Comparison of ENCODE assay signal across 1 cellular context in the genomic region with DNA sequence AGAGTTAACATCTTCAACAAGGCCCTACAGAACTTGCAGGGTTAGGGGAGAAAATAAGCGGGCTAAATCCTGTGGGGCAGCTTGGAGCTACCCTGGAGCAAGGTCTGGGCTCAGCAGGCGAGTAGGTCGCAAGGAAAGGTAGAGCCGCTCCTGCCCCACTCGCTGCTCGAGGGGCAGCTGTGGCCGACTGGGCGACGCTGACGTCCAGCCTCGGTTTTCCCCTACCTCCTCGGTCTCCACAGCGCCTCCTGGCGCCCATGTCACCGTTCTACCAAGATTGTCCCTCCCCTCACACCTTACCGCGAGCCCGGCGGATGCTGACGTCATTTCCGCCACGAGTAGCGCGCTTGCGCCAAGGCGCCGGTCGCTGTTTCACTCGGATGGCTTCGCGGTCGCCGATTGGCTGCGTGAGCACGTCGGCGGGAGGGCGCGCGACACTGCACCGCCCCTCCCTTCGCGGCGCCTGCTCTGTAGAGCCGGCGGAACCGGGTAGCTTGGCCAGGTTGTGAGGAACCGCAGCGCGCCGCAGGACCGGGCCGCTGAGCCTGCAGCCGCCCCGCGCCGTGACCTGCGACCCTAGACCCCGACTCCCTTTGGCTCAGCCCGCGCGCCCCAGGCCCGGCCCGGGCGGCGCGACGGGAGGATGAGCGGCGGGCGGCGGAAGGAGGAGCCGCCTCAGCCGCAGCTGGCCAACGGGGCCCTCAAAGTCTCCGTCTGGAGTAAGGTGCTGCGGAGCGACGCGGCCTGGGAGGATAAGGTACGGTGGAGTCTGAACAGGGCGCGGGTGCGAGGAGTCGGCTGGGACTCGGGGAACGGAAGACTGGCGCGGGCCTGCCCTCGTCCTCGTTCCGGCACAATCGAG.
TF ChIP-seq lines count a peak whose summit lies in the region.

RAB5IF (plus strand) TSS at position 471 of the 862 bp plus-strand sequence; CDS start at position 644, 173 bp downstream.

TF ChIP-seq in HEK293, 187 proteins besides CTCF, POLR2A, EP300 and RAD21 (continued from another document and continues in another):
- TF ChIP-seq BCL6B (tag by site-specific recombination; IDR thresholded peaks at IDR 0.05) (no peak), ZNF529 (tag by site-specific recombination; IDR thresholded peaks at IDR 0.05; ENCODE audit: insufficient replicate concordance) (no peak), ZNF791 (tag by site-specific recombination; IDR thresholded peaks at IDR 0.05) (no peak), ZBTB7A (tag by site-specific recombination; IDR thresholded peaks at IDR 0.05; ENCODE audit: low read depth) (no peak), ZNF776 (tag by site-specific recombination; IDR thresholded peaks at IDR 0.05; ENCODE audit: borderline replicate concordance) (no peak), ZNF501 (tag by site-specific recombination; IDR thresholded peaks at IDR 0.05) (no peak; the same call in 1 of the 2 replicates), ZBTB21 (tag by site-specific recombination; IDR thresholded peaks at IDR 0.05) (peak; percentile 88), ZNF292 (tag by site-specific recombination; IDR thresholded peaks at IDR 0.05; ENCODE audit: borderline replicate concordance, low read depth) (no peak), ZNF174 (tag by site-specific recombination; IDR thresholded peaks at IDR 0.05) (no peak), ZBTB8A (tag by site-specific recombination; IDR thresholded peaks at IDR 0.05) (peak; percentile 37), ZNF155 (tag by site-specific recombination; IDR thresholded peaks at IDR 0.05) (no peak), ZIC2 (tag by site-specific recombination; IDR thresholded peaks at IDR 0.05) (no peak), MYNN (tag by site-specific recombination; IDR thresholded peaks at IDR 0.05; ENCODE audit: borderline replicate concordance) (no peak), SP3 (tag by site-specific recombination; IDR thresholded peaks at IDR 0.05) (peak; percentile 85), SALL2 (tag by site-specific recombination; IDR thresholded peaks at IDR 0.05; ENCODE audit: borderline replicate concordance) (no peak), ZNF837 (tag by site-specific recombination; IDR thresholded peaks at IDR 0.05) (no peak), ZNF560 (tag by site-specific recombination; IDR thresholded peaks at IDR 0.05; ENCODE audit: borderline replicate concordance) (no peak), PATZ1 (tag by site-specific recombination; IDR thresholded peaks at IDR 0.05) (peak; percentile 50), ZNF596 (tag by site-specific recombination; IDR thresholded peaks at IDR 0.05) (no peak), ZSCAN30 (tag by site-specific recombination; IDR thresholded peaks at IDR 0.05) (peak; percentile 62), ZNF654 (tag by site-specific recombination; IDR thresholded peaks at IDR 0.05; ENCODE audit: low read depth) (peak; percentile 41), ZNF600 (tag by site-specific recombination; IDR thresholded peaks at IDR 0.05) (no peak; the same call in 1 of the 2 replicates), ZNF169 (tag by site-specific recombination; IDR thresholded peaks at IDR 0.05) (no peak), ZNF324 (tag by site-specific recombination; IDR thresholded peaks at IDR 0.05) (peak; percentile 93), ZNF23 (tag by site-specific recombination; IDR thresholded peaks at IDR 0.05; ENCODE audit: borderline replicate concordance) (no peak), ZNF266 (tag by site-specific recombination; IDR thresholded peaks at IDR 0.05; ENCODE audit: low read depth) (no peak), ZNF146 (tag by site-specific recombination; IDR thresholded peaks at IDR 0.05) (0 out of 2 replicates have a peak, but pooled peaks have one; percentile 15), ZNF274 (IDR thresholded peaks at IDR 0.05; ENCODE audit: low read length) (no peak), ZNF274 (tag by site-specific recombination; IDR thresholded peaks at IDR 0.05; ENCODE audit: borderline replicate concordance) (no peak), KLF16 (tag by site-specific recombination; IDR thresholded peaks at IDR 0.05) (no peak), ZNF670 (tag by site-specific recombination; IDR thresholded peaks at IDR 0.05; ENCODE audit: low read depth) (no peak), ZNF544 (tag by site-specific recombination; IDR thresholded peaks at IDR 0.05) (no peak), KLF10 (tag by site-specific recombination; IDR thresholded peaks at IDR 0.05) (peak; percentile 31; the same call in 1 of the 2 replicates), ZNF530 (tag by site-specific recombination; IDR thresholded peaks at IDR 0.05; ENCODE audit: low read depth) (no peak), BCL11B (tag by site-specific recombination; IDR thresholded peaks at IDR 0.05; ENCODE audit: low read depth) (no peak), GLIS1 (tag by site-specific recombination; IDR thresholded peaks at IDR 0.05) (peak; percentile 50), ZNF10 (tag by site-specific recombination; IDR thresholded peaks at IDR 0.05) (no peak), ZFP3 (tag by site-specific recombination; IDR thresholded peaks at IDR 0.05; ENCODE audit: low read depth) (no peak), ZNF423 (tag by site-specific recombination; IDR thresholded peaks at IDR 0.05) (no peak), ZNF214 (tag by site-specific recombination; IDR thresholded peaks at IDR 0.05; ENCODE audit: borderline replicate concordance) (no peak), GFI1B (tag by site-specific recombination; IDR thresholded peaks at IDR 0.05) (no peak)
- TF ChIP-seq, protein P1, sequence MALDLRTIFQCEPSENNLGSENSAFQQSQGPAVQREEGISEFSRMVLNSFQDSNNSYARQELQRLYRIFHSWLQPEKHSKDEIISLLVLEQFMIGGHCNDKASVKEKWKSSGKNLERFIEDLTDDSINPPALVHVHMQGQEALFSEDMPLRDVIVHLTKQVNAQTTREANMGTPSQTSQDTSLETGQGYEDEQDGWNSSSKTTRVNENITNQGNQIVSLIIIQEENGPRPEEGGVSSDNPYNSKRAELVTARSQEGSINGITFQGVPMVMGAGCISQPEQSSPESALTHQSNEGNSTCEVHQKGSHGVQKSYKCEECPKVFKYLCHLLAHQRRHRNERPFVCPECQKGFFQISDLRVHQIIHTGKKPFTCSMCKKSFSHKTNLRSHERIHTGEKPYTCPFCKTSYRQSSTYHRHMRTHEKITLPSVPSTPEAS (tag by site-specific recombination; IDR thresholded peaks at IDR 0.05), result no peak
- TF ChIP-seq, protein P2, sequence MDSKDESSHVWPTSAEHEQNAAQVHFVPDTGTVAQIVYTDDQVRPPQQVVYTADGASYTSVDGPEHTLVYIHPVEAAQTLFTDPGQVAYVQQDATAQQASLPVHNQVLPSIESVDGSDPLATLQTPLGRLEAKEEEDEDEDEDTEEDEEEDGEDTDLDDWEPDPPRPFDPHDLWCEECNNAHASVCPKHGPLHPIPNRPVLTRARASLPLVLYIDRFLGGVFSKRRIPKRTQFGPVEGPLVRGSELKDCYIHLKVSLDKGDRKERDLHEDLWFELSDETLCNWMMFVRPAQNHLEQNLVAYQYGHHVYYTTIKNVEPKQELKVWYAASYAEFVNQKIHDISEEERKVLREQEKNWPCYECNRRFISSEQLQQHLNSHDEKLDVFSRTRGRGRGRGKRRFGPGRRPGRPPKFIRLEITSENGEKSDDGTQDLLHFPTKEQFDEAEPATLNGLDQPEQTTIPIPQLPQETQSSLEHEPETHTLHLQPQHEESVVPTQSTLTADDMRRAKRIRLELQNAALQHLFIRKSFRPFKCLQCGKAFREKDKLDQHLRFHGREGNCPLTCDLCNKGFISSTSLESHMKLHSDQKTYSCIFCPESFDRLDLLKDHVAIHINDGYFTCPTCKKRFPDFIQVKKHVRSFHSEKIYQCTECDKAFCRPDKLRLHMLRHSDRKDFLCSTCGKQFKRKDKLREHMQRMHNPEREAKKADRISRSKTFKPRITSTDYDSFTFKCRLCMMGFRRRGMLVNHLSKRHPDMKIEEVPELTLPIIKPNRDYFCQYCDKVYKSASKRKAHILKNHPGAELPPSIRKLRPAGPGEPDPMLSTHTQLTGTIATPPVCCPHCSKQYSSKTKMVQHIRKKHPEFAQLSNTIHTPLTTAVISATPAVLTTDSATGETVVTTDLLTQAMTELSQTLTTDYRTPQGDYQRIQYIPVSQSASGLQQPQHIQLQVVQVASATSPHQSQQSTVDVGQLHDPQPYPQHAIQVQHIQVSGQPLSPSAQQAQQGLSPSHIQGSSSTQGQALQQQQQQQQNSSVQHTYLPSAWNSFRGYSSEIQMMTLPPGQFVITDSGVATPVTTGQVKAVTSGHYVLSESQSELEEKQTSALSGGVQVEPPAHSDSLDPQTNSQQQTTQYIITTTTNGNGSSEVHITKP (tag by site-specific recombination; IDR thresholded peaks at IDR 0.05), result peak; percentile 63
- TF ChIP-seq, protein P3, sequence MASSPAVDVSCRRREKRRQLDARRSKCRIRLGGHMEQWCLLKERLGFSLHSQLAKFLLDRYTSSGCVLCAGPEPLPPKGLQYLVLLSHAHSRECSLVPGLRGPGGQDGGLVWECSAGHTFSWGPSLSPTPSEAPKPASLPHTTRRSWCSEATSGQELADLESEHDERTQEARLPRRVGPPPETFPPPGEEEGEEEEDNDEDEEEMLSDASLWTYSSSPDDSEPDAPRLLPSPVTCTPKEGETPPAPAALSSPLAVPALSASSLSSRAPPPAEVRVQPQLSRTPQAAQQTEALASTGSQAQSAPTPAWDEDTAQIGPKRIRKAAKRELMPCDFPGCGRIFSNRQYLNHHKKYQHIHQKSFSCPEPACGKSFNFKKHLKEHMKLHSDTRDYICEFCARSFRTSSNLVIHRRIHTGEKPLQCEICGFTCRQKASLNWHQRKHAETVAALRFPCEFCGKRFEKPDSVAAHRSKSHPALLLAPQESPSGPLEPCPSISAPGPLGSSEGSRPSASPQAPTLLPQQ (tag by site-specific recombination; IDR thresholded peaks at IDR 0.05), result peak; percentile 81
- TF ChIP-seq, protein P4, sequence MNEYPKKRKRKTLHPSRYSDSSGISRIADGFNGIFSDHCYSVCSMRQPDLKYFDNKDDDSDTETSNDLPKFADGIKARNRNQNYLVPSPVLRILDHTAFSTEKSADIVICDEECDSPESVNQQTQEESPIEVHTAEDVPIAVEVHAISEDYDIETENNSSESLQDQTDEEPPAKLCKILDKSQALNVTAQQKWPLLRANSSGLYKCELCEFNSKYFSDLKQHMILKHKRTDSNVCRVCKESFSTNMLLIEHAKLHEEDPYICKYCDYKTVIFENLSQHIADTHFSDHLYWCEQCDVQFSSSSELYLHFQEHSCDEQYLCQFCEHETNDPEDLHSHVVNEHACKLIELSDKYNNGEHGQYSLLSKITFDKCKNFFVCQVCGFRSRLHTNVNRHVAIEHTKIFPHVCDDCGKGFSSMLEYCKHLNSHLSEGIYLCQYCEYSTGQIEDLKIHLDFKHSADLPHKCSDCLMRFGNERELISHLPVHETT (tag by site-specific recombination; IDR thresholded peaks at IDR 0.05), result peak; percentile 71
- TF ChIP-seq, protein P5, sequence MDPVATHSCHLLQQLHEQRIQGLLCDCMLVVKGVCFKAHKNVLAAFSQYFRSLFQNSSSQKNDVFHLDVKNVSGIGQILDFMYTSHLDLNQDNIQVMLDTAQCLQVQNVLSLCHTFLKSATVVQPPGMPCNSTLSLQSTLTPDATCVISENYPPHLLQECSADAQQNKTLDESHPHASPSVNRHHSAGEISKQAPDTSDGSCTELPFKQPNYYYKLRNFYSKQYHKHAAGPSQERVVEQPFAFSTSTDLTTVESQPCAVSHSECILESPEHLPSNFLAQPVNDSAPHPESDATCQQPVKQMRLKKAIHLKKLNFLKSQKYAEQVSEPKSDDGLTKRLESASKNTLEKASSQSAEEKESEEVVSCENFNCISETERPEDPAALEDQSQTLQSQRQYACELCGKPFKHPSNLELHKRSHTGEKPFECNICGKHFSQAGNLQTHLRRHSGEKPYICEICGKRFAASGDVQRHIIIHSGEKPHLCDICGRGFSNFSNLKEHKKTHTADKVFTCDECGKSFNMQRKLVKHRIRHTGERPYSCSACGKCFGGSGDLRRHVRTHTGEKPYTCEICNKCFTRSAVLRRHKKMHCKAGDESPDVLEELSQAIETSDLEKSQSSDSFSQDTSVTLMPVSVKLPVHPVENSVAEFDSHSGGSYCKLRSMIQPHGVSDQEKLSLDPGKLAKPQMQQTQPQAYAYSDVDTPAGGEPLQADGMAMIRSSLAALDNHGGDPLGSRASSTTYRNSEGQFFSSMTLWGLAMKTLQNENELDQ (tag by site-specific recombination; IDR thresholded peaks at IDR 0.05; ENCODE audit: low read depth), result no peak
- TF ChIP-seq, protein P6, sequence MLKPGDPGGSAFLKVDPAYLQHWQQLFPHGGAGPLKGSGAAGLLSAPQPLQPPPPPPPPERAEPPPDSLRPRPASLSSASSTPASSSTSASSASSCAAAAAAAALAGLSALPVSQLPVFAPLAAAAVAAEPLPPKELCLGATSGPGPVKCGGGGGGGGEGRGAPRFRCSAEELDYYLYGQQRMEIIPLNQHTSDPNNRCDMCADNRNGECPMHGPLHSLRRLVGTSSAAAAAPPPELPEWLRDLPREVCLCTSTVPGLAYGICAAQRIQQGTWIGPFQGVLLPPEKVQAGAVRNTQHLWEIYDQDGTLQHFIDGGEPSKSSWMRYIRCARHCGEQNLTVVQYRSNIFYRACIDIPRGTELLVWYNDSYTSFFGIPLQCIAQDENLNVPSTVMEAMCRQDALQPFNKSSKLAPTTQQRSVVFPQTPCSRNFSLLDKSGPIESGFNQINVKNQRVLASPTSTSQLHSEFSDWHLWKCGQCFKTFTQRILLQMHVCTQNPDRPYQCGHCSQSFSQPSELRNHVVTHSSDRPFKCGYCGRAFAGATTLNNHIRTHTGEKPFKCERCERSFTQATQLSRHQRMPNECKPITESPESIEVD (tag by site-specific recombination; IDR thresholded peaks at IDR 0.05), result no peak
